2 cellular contexts compared by ENCODE assay signal in the genomic region with DNA sequence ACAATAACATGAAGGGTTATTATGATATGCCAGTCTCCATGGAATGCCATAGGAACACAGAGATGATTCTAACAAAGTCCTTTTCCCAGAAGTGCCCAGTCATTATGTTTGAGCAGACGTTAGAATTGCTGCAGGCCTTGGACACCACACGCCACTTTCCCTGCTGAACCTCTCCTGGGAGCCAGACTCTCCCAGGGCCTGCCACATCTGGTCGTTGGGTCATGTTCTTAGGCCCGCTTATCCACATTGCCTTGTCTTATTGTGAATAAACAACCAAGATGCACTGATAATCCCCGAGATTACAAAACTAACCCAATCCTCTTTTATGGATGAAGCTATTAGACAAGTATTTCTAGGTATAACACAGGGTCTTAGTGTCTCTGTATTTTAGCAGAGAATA.
TF ChIP-seq lines count a peak whose summit lies in the region.

No MANE protein-coding gene starts in this region.

TF ChIP-seq in SK-N-SH, 30 proteins besides CTCF, POLR2A, EP300 and RAD21 (continued from another document):
- TF ChIP-seq YY1 (IDR thresholded peaks at IDR 0.05; ENCODE audit: low read depth) (no peak), REST (IDR thresholded peaks at IDR 0.05; ENCODE audit: low read depth, low read length) (no peak), ZBTB33 (IDR thresholded peaks at IDR 0.05; ENCODE audit: borderline replicate concordance, low read depth) (no peak), POLR2AphosphoS5 (IDR thresholded peaks at IDR 0.05; ENCODE audit: low read depth, low read length) (no peak), USF1 (IDR thresholded peaks at IDR 0.05; ENCODE audit: borderline replicate concordance, low read depth) (no peak), USF2 (IDR thresholded peaks at IDR 0.05; ENCODE audit: borderline replicate concordance, low read depth, low read length) (no peak), RFX5 (IDR thresholded peaks at IDR 0.05; ENCODE audit: low read length) (no peak), MXI1 (IDR thresholded peaks at IDR 0.05; ENCODE audit: low read depth, low read length) (no peak), FOXJ3 (CRISPR knock-in tag; IDR thresholded peaks at IDR 0.05) (no peak)

TF ChIP-seq in SK-N-SH treated with all-trans-retinoic acid at 6 μM for 48 hours, 23 proteins besides CTCF, POLR2A, EP300 and RAD21 (continued from another document):
- TF ChIP-seq TSHZ2 (CRISPR knock-in tag; IDR thresholded peaks at IDR 0.05) (no peak), ISL1 (CRISPR knock-in tag; IDR thresholded peaks at IDR 0.05) (no peak), ZC3H10 (CRISPR knock-in tag; IDR thresholded peaks at IDR 0.05) (no peak)
TF ChIP-seq in SK-N-SH treated with all-trans-retinoic acid at 6 μM for 48 hours: peak in this region for 0.
